Comparison of ENCODE assay signal across 16 cellular contexts in genomic region chr20:22507240-22507961, GRCh38.
"Had no signal": no experiment of that assay in that cellular context is flagged by ENCODE, and none has a peak within 500 bp of the region (broad histone marks: within the 10 kb centered on the region; RNA-seq: fewer than 3 reads in every experiment).

No MANE protein-coding gene starts in this region.

- H3K9me3 Mint-ChIP-seq: activated naive CD4-positive, alpha-beta T cell treated with anti-CD3 and anti-CD28 coated beads, Interleukin-2, amount 50 U/mL, for 24 hours; endodermal cell; neural crest cell had no signal

- H3K4me3 ChIP-seq: adrenal gland, gastrocnemius medialis, heart right ventricle, sigmoid colon, testis, upper lobe of right lung had no signal

- H3K27ac ChIP-seq: adrenal gland, gastrocnemius medialis, heart right ventricle, sigmoid colon, testis, upper lobe of right lung had no signal

- H3K36me3 Mint-ChIP-seq: activated naive CD4-positive, alpha-beta T cell treated with anti-CD3 and anti-CD28 coated beads, Interleukin-2, amount 50 U/mL, for 24 hours had no signal

- H3K27me3 ChIP-seq: adrenal gland, gastrocnemius medialis, sigmoid colon, testis, upper lobe of right lung had no signal

- H3K4me1 Mint-ChIP-seq: activated naive CD4-positive, alpha-beta T cell treated with anti-CD3 and anti-CD28 coated beads, Interleukin-2, amount 50 U/mL, for 24 hours; stimulated activated naive CD8-positive, alpha-beta T cell treated with anti-CD3 and anti-CD28 coated beads, Interleukin-15, amount 100 ng/mL, for 72 hours had no signal

- H3K4me1 ChIP-seq: adrenal gland, gastrocnemius medialis, heart right ventricle, sigmoid colon, testis had no signal

- H3K27ac Mint-ChIP-seq: activated naive CD4-positive, alpha-beta T cell treated with anti-CD3 and anti-CD28 coated beads, Interleukin-2, amount 50 U/mL, for 24 hours; endodermal cell; stimulated activated naive CD8-positive, alpha-beta T cell treated with anti-CD3 and anti-CD28 coated beads, Interleukin-15, amount 100 ng/mL, for 72 hours had no signal

- H3K36me3 ChIP-seq: adrenal gland, gastrocnemius medialis, heart right ventricle, sigmoid colon, upper lobe of right lung had no signal

- DNase-seq: activated CD4-positive, alpha-beta T cell treated with anti-CD3 and anti-CD28 coated beads for 1 hour; activated CD4-positive, alpha-beta T cell treated with anti-CD3 and anti-CD28 coated beads, Interleukin-2, amount 50 U/mL, for 4 hours; adrenal gland; endodermal cell; gastrocnemius medialis; heart right ventricle; left colon; midbrain; sigmoid colon; stimulated activated CD4-positive, alpha-beta T cell treated with anti-CD3 and anti-CD28 coated beads, Interleukin-1b, Interleukin-23, amount 100 ng/mL, for 48 hours; stimulated activated naive CD8-positive, alpha-beta T cell treated with anti-CD3 and anti-CD28 coated beads, Interleukin-15, amount 100 ng/mL, for 72 hours; T-helper 9 cell; testis; upper lobe of right lung had no signal

- H3K9me3 ChIP-seq: adrenal gland, gastrocnemius medialis, heart right ventricle, sigmoid colon, testis, upper lobe of right lung had no signal

- H3K4me3 Mint-ChIP-seq: activated naive CD4-positive, alpha-beta T cell treated with anti-CD3 and anti-CD28 coated beads, Interleukin-2, amount 50 U/mL, for 24 hours; endodermal cell; neural crest cell; stimulated activated naive CD8-positive, alpha-beta T cell treated with anti-CD3 and anti-CD28 coated beads, Interleukin-15, amount 100 ng/mL, for 72 hours had no signal

- H3K27me3 Mint-ChIP-seq: activated naive CD4-positive, alpha-beta T cell treated with anti-CD3 and anti-CD28 coated beads, Interleukin-2, amount 50 U/mL, for 24 hours; stimulated activated naive CD8-positive, alpha-beta T cell treated with anti-CD3 and anti-CD28 coated beads, Interleukin-15, amount 100 ng/mL, for 72 hours had no signal
